11 cellular contexts compared by ENCODE assay signal in genomic region chr3:192042116-192042515, GRCh38.
DNase-seq lines count a peak whose midpoint lies in the region; ATAC-seq and TF ChIP-seq lines count a peak whose summit lies in the region.
"Had no signal": no experiment of that assay in that cellular context is flagged by ENCODE, and none has a peak within 500 bp of the region (broad histone marks: within the 10 kb centered on the region; RNA-seq: fewer than 3 reads in every experiment).

No MANE protein-coding gene starts in this region.

- no peak overlapping the region for H3K4me3 Mint-ChIP-seq in naive thymus-derived CD4-positive, alpha-beta T cell
- H3K4me3 Mint-ChIP-seq: neural crest cell had no signal

- intact Hi-C loops in naive thymus-derived CD4-positive, alpha-beta T cell (cut with micrococcal nuclease) = no loop called here

- peak overlapping the region; percentile 15; the same call in 1 of the 2 replicates for H3K27ac ChIP-seq in KMS-11
- H3K27ac ChIP-seq in naive thymus-derived CD4-positive, alpha-beta T cell (ENCODE audit: low read depth, low read length) = no peak overlapping the region
- H3K27ac ChIP-seq: BLaER1 treated with 17β-estradiol and CSF1 and Interleukin-3, amounts not matched to agents 10 nM and 100 nM had no signal

- ATAC-seq in GM18498 (IDR thresholded peaks at IDR 0.05; ENCODE audit: unreplicated experiment) (peak; percentile 97), GM19455 (IDR thresholded peaks at IDR 0.05; ENCODE audit: unreplicated experiment) (peak; percentile 96), HG02938 (IDR thresholded peaks at IDR 0.05; ENCODE audit: unreplicated experiment) (peak; percentile 99)
- no peak for ATAC-seq in naive thymus-derived CD4-positive, alpha-beta T cell
- ATAC-seq: K562 had no signal

- no peak overlapping the region for H3K9ac ChIP-seq in KMS-11
- H3K9ac ChIP-seq: BLaER1 treated with 17β-estradiol and CSF1 and Interleukin-3, amounts not matched to agents 10 nM and 100 nM had no signal

- DNase-seq in COLO829 (ENCODE audit: low spot score) (no peak), NCI-H2029 (lab: John Stamatoyannopoulos, UW) (no peak), HuH-7.5 (ENCODE audit: low spot score) (no peak)
- DNase-seq in naive thymus-derived CD4-positive, alpha-beta T cell = no peak

- no peaks in the 10 kb centered on the region for H3K27me3 ChIP-seq in KMS-11 (ENCODE audit: insufficient read depth, low read depth)
- H3K27me3 ChIP-seq in naive thymus-derived CD4-positive, alpha-beta T cell (ENCODE audit: control insufficient read depth in 2 of 2, insufficient read depth in 2 of 2, low read length in 2 of 2) = no peaks in the 10 kb centered on the region
- H3K27me3 ChIP-seq: BLaER1 treated with 17β-estradiol and CSF1 and Interleukin-3, amounts not matched to agents 10 nM and 100 nM had no signal

- no peak for TF ChIP-seq CTCF in KMS-11 (conservative IDR thresholded peaks at IDR 0.05; ENCODE audit: low read depth, low read length)

- no peaks in the 10 kb centered on the region for H3K79me2 ChIP-seq in KMS-11 (ENCODE audit: insufficient read depth, low read depth)

- peaks cover 0 to 23% (median 4%) of the 10 kb centered on the region in 11 donors for H3K9me3 Mint-ChIP-seq in naive thymus-derived CD4-positive, alpha-beta T cell
- H3K9me3 Mint-ChIP-seq: neural crest cell had no signal

- peak overlapping the region; percentile 37 for H3K4me2 ChIP-seq in KMS-11
- H3K4me2 ChIP-seq: BLaER1 treated with 17β-estradiol and CSF1 and Interleukin-3, amounts not matched to agents 10 nM and 100 nM had no signal

- CTCF ChIA-PET in naive thymus-derived CD4-positive, alpha-beta T cell (lab: Charles Lee) = no interaction called here

- POLR2A ChIA-PET in naive thymus-derived CD4-positive, alpha-beta T cell (lab: Charles Lee) = no interaction called here

- H3K9me3 ChIP-seq in naive thymus-derived CD4-positive, alpha-beta T cell (ENCODE audit: control insufficient read depth in 2 of 3, low read length in 3 of 3) = no peaks in the 10 kb centered on the region
- H3K9me3 ChIP-seq: BLaER1 treated with 17β-estradiol and CSF1 and Interleukin-3, amounts not matched to agents 10 nM and 100 nM had no signal

- no peaks in the 10 kb centered on the region for H3K4me1 Mint-ChIP-seq in naive thymus-derived CD4-positive, alpha-beta T cell
- H3K4me1 Mint-ChIP-seq: neural crest cell had no signal

- H3K4me3 ChIP-seq in KMS-11 (IDR thresholded peaks at IDR 0.05; ENCODE audit: insufficient read depth, low read depth, low read length) = no peak overlapping the region
- H3K4me3 ChIP-seq in naive thymus-derived CD4-positive, alpha-beta T cell (ENCODE audit: low read length) = no peak overlapping the region
- H3K4me3 ChIP-seq: BLaER1 treated with 17β-estradiol and CSF1 and Interleukin-3, amounts not matched to agents 10 nM and 100 nM; K562 had no signal

- H3K4me1 ChIP-seq in KMS-11 (ENCODE audit: low read depth, poor library complexity, severe bottlenecking) = peaks cover 57% of the 10 kb centered on the region
- no peaks in the 10 kb centered on the region for H3K4me1 ChIP-seq in naive thymus-derived CD4-positive, alpha-beta T cell (ENCODE audit: control insufficient read depth in 2 of 2, insufficient read depth in 2 of 2, low read length in 2 of 2)
- H3K4me1 ChIP-seq: BLaER1 treated with 17β-estradiol and CSF1 and Interleukin-3, amounts not matched to agents 10 nM and 100 nM had no signal

- no peak overlapping the region for H3K27ac Mint-ChIP-seq in naive thymus-derived CD4-positive, alpha-beta T cell

- H3K36me3 Mint-ChIP-seq in naive thymus-derived CD4-positive, alpha-beta T cell = peaks cover 0 to 6% (median 0%) of the 10 kb centered on the region in 5 donors

- H4K20me1 ChIP-seq in KMS-11 (ENCODE audit: insufficient read depth) = no peaks in the 10 kb centered on the region
- H4K20me1 ChIP-seq: BLaER1 treated with 17β-estradiol and CSF1 and Interleukin-3, amounts not matched to agents 10 nM and 100 nM had no signal

- H3K36me3 ChIP-seq in KMS-11 (ENCODE audit: insufficient read depth) = no peaks in the 10 kb centered on the region
- H3K36me3 ChIP-seq in naive thymus-derived CD4-positive, alpha-beta T cell (ENCODE audit: control insufficient read depth in 2 of 3, insufficient read depth in 3 of 3, low read length in 3 of 3) = no peaks in the 10 kb centered on the region
- H3K36me3 ChIP-seq: BLaER1 treated with 17β-estradiol and CSF1 and Interleukin-3, amounts not matched to agents 10 nM and 100 nM had no signal

- peak overlapping the region; percentile 25; the same call in 1 of the 2 replicates for H2AFZ ChIP-seq in KMS-11 (ENCODE audit: low read depth)

- no peaks in the 10 kb centered on the region for H3K27me3 Mint-ChIP-seq in naive thymus-derived CD4-positive, alpha-beta T cell
